ENCODE assay signal across 8 cellular contexts in genomic region chr2:95207111-95207961, GRCh38. TPM values are rescaled to one million over a fixed set of nuclear protein-coding genes. Genes with fewer than 3 reads are reported as not detected.
DNase-seq lines count a peak whose midpoint lies in the region; ATAC-seq and TF ChIP-seq lines count a peak whose summit lies in the region.

Gene ZNF892, plus strand, starts transcription at chr2:95207521. Its CDS starts 295 bp downstream, at chr2:95207816.

- H3K4me1 Mint-ChIP-seq in activated T-helper 1 cell treated with anti-CD3 and anti-CD28 coated beads, Interleukin-12 subunit alpha, Interleukin-12 subunit beta, Interleukin-2, Interleukin-4 antibody, amounts not matched to agents 30 ng/mL and 10 ng/mL and 1 ng/mL, durations not matched to agents 14 hours and 24 hours and 36 hours (ENCODE audit: low read depth): peaks cover 30% of the 10 kb centered on the region
- peaks cover 17 to 37% (median 27%) of the 10 kb centered on the region in 7 donors for H3K4me1 Mint-ChIP-seq in naive thymus-derived CD4-positive, alpha-beta T cell
- peaks cover 29% of the 10 kb centered on the region for H3K4me1 Mint-ChIP-seq in stimulated activated memory B cell treated with anti-CD40 and anti-IgM and Interleukin-4, amounts not matched to agents 10 μg/mL and 1 μg/mL and 100 μg/mL, for 72 hours

- peak within 1 kb of the TSS; percentile 52 to 85 (median 82) for H3K4me3 ChIP-seq in fibroblast of lung (replicated peaks in 1 of 4; ENCODE audit: control extremely low read depth in 1 of 4, insufficient read depth in 1 of 4, low read depth in 3 of 4, low read length in 4 of 4)
- peak within 1 kb of the TSS; percentile 89 for H3K4me3 ChIP-seq in naive thymus-derived CD4-positive, alpha-beta T cell (ENCODE audit: low read length)

- peak within 1 kb of the TSS; percentile 87 for H3K4me2 ChIP-seq in fibroblast of lung (ENCODE audit: extremely low read depth, insufficient read depth, low read length)

- DNase-seq in DMS53 treated with DMSO at 0.1 percent for 48 hours (lab: John Stamatoyannopoulos, UW; ENCODE audit: unreplicated experiment) (peak; percentile 97), HuH-7.5 (ENCODE audit: low spot score) (peak; percentile 87), fibroblast of lung (ENCODE audit: low read depth in 2 of 2) (peak; percentile 87 to 91)
- DNase-seq in activated T-helper 1 cell treated with anti-CD3 and anti-CD28 coated beads, Interleukin-12 subunit alpha, Interleukin-12 subunit beta, Interleukin-2, Interleukin-4 antibody, amounts not matched to agents 30 ng/mL and 10 ng/mL and 1 ng/mL, durations not matched to agents 14 hours and 24 hours and 36 hours (ENCODE audit: low spot score): peak; percentile 74
- DNase-seq in naive thymus-derived CD4-positive, alpha-beta T cell: peak; percentile 50 to 83 (median 63)

- H3K79me2 ChIP-seq in fibroblast of lung (ENCODE audit: control insufficient read depth, insufficient read depth, low read length): no peaks in the 10 kb centered on the region

- peak; percentile 9 to 30 for TF ChIP-seq CTCF in fibroblast of lung (conservative IDR thresholded peaks at IDR 0.05 in 1 of 2, IDR thresholded peaks at IDR 0.05 in 1 of 2; ENCODE audit: low read depth in 1 of 2, low read length in 2 of 2)

- H3K27me3 ChIP-seq in fibroblast of lung (ENCODE audit: control insufficient read depth, insufficient read depth, low read length): no peaks in the 10 kb centered on the region
- H3K27me3 ChIP-seq in naive thymus-derived CD4-positive, alpha-beta T cell (ENCODE audit: control insufficient read depth in 2 of 2, insufficient read depth in 2 of 2, low read length in 2 of 2): no peaks in the 10 kb centered on the region

- CTCF ChIA-PET in naive thymus-derived CD4-positive, alpha-beta T cell (lab: Charles Lee): no interaction called here

- POLR2A ChIA-PET in naive thymus-derived CD4-positive, alpha-beta T cell (lab: Charles Lee): interaction anchor here (0.6 to 1.5 kb wide), 3 partner anchors 41 to 131 kb away, joined by 3 to 4 read pairs (median 3); partner anchors contain the start of gene ZNF2

- H3K27ac ChIP-seq in fibroblast of lung (ENCODE audit: insufficient read depth, low read length): peak within 1 kb of the TSS; percentile 48
- peak within 1 kb of the TSS; percentile 85 for H3K27ac ChIP-seq in naive thymus-derived CD4-positive, alpha-beta T cell (ENCODE audit: low read depth, low read length)

- H3K36me3 Mint-ChIP-seq in activated T-helper 1 cell treated with anti-CD3 and anti-CD28 coated beads, Interleukin-12 subunit alpha, Interleukin-12 subunit beta, Interleukin-2, Interleukin-4 antibody, amounts not matched to agents 30 ng/mL and 10 ng/mL and 1 ng/mL, durations not matched to agents 14 hours and 24 hours and 36 hours (ENCODE audit: low read depth): peaks cover 32% of the 10 kb centered on the region
- peaks cover 28 to 44% (median 41%) of the 10 kb centered on the region in 5 donors for H3K36me3 Mint-ChIP-seq in naive thymus-derived CD4-positive, alpha-beta T cell
- peaks cover 47% of the 10 kb centered on the region for H3K36me3 Mint-ChIP-seq in stimulated activated memory B cell treated with anti-CD40 and anti-IgM and Interleukin-4, amounts not matched to agents 10 μg/mL and 1 μg/mL and 100 μg/mL, for 72 hours

- ATAC-seq in GM21526 (IDR thresholded peaks at IDR 0.05; ENCODE audit: low FRiP score, unreplicated experiment): peak; percentile 95
- ATAC-seq in naive thymus-derived CD4-positive, alpha-beta T cell: peak; percentile 95
- ATAC-seq in stimulated activated memory B cell treated with anti-CD40 and anti-IgM and Interleukin-4, amounts not matched to agents 10 μg/mL and 1 μg/mL and 100 μg/mL, for 72 hours: peak; percentile 98

- no peaks in the 10 kb centered on the region for H3K9me3 ChIP-seq in fibroblast of lung (ENCODE audit: control insufficient read depth, insufficient read depth, low read depth, low read length)
- H3K9me3 ChIP-seq in naive thymus-derived CD4-positive, alpha-beta T cell (ENCODE audit: control insufficient read depth in 2 of 3, low read length in 3 of 3): peaks cover 0 to 12% (median 0%) of the 10 kb centered on the region in 3 experiments

- H3K36me3 ChIP-seq in fibroblast of lung (ENCODE audit: control insufficient read depth, insufficient read depth, low read length): no peaks in the 10 kb centered on the region
- peaks cover 0 to 23% (median 3%) of the 10 kb centered on the region in 3 experiments for H3K36me3 ChIP-seq in naive thymus-derived CD4-positive, alpha-beta T cell (ENCODE audit: control insufficient read depth in 2 of 3, insufficient read depth in 3 of 3, low read length in 3 of 3)

- peak within 1 kb of the TSS; percentile 91 for H2AFZ ChIP-seq in fibroblast of lung (ENCODE audit: low read length)

- H3K4me3 Mint-ChIP-seq in activated T-helper 1 cell treated with anti-CD3 and anti-CD28 coated beads, Interleukin-12 subunit alpha, Interleukin-12 subunit beta, Interleukin-2, Interleukin-4 antibody, amounts not matched to agents 30 ng/mL and 10 ng/mL and 1 ng/mL, durations not matched to agents 14 hours and 24 hours and 36 hours: peak within 1 kb of the TSS; percentile 90
- H3K4me3 Mint-ChIP-seq in naive thymus-derived CD4-positive, alpha-beta T cell: peak within 1 kb of the TSS; percentile 92 to 96 (median 94)
- peak within 1 kb of the TSS; percentile 98 for H3K4me3 Mint-ChIP-seq in stimulated activated memory B cell treated with anti-CD40 and anti-IgM and Interleukin-4, amounts not matched to agents 10 μg/mL and 1 μg/mL and 100 μg/mL, for 72 hours

- peak within 1 kb of the TSS; percentile 54 for H3K27ac Mint-ChIP-seq in activated T-helper 1 cell treated with anti-CD3 and anti-CD28 coated beads, Interleukin-12 subunit alpha, Interleukin-12 subunit beta, Interleukin-2, Interleukin-4 antibody, amounts not matched to agents 30 ng/mL and 10 ng/mL and 1 ng/mL, durations not matched to agents 14 hours and 24 hours and 36 hours
- H3K27ac Mint-ChIP-seq in naive thymus-derived CD4-positive, alpha-beta T cell: peak within 1 kb of the TSS; percentile 75 to 89 (median 81)
- peak within 1 kb of the TSS; percentile 92 for H3K27ac Mint-ChIP-seq in stimulated activated memory B cell treated with anti-CD40 and anti-IgM and Interleukin-4, amounts not matched to agents 10 μg/mL and 1 μg/mL and 100 μg/mL, for 72 hours

- intact Hi-C loops in activated T-helper 1 cell treated with anti-CD3 and anti-CD28 coated beads, Interleukin-12 subunit alpha, Interleukin-12 subunit beta, Interleukin-2, Interleukin-4 antibody, amounts not matched to agents 30 ng/mL and 10 ng/mL and 1 ng/mL, durations not matched to agents 14 hours and 24 hours and 36 hours (cut with micrococcal nuclease): loop anchor here (1.0 to 2.0 kb wide), 5 partner anchors 42 to 195 kb away; partner anchors contain the start of genes FAHD2A, MRPS5 and ZNF2
- intact Hi-C loops in naive thymus-derived CD4-positive, alpha-beta T cell (cut with micrococcal nuclease): loop anchor here (1.0 to 5.0 kb wide), 11 partner anchors 14 to 333 kb away; partner anchors contain the start of genes ZNF2 (in 2 of the 2), ZNF514 (in 2 of the 2), FAHD2A (in 1 of the 2) and MRPS5 (in 1 of the 2)

- no peaks in the 10 kb centered on the region for H3K4me1 ChIP-seq in fibroblast of lung (ENCODE audit: control insufficient read depth, extremely low read depth, insufficient read depth, low read length)
- peaks cover 7 to 9% of the 10 kb centered on the region in 2 donors for H3K4me1 ChIP-seq in naive thymus-derived CD4-positive, alpha-beta T cell (ENCODE audit: control insufficient read depth in 2 of 2, insufficient read depth in 2 of 2, low read length in 2 of 2)

- H4K20me1 ChIP-seq in fibroblast of lung (ENCODE audit: control insufficient read depth, extremely low read depth, insufficient read depth, low read length): no peaks in the 10 kb centered on the region

- H3K9ac ChIP-seq in fibroblast of lung (ENCODE audit: insufficient read depth, low read length): peak within 1 kb of the TSS; percentile 60

- peaks cover 40% of the 10 kb centered on the region for H3K9me3 Mint-ChIP-seq in activated T-helper 1 cell treated with anti-CD3 and anti-CD28 coated beads, Interleukin-12 subunit alpha, Interleukin-12 subunit beta, Interleukin-2, Interleukin-4 antibody, amounts not matched to agents 30 ng/mL and 10 ng/mL and 1 ng/mL, durations not matched to agents 14 hours and 24 hours and 36 hours
- peaks cover 4 to 35% (median 27%) of the 10 kb centered on the region in 11 donors for H3K9me3 Mint-ChIP-seq in naive thymus-derived CD4-positive, alpha-beta T cell
- peaks cover 18% of the 10 kb centered on the region for H3K9me3 Mint-ChIP-seq in stimulated activated memory B cell treated with anti-CD40 and anti-IgM and Interleukin-4, amounts not matched to agents 10 μg/mL and 1 μg/mL and 100 μg/mL, for 72 hours

- no peaks in the 10 kb centered on the region for H3K27me3 Mint-ChIP-seq in activated T-helper 1 cell treated with anti-CD3 and anti-CD28 coated beads, Interleukin-12 subunit alpha, Interleukin-12 subunit beta, Interleukin-2, Interleukin-4 antibody, amounts not matched to agents 30 ng/mL and 10 ng/mL and 1 ng/mL, durations not matched to agents 14 hours and 24 hours and 36 hours (ENCODE audit: insufficient read depth)
- no peaks in the 10 kb centered on the region for H3K27me3 Mint-ChIP-seq in naive thymus-derived CD4-positive, alpha-beta T cell
- no peaks in the 10 kb centered on the region for H3K27me3 Mint-ChIP-seq in stimulated activated memory B cell treated with anti-CD40 and anti-IgM and Interleukin-4, amounts not matched to agents 10 μg/mL and 1 μg/mL and 100 μg/mL, for 72 hours

RNA-seq across cellular contexts. Expression of gene ZNF892, which starts in this region (rescaled TPM):
- 0.95 TPM for polyA plus RNA-seq in PFSK-1 (2012; ENCODE audit: insufficient read length, low read depth)
- 4.7 and 5.9 TPM in 2 replicates for total RNA-seq in activated T-helper 1 cell treated with anti-CD3 and anti-CD28 coated beads, Interleukin-12 subunit alpha, Interleukin-12 subunit beta, Interleukin-2, Interleukin-4 antibody, amounts not matched to agents 30 ng/mL and 10 ng/mL and 1 ng/mL, durations not matched to agents 14 hours and 24 hours and 36 hours
- total RNA-seq in fibroblast of lung: 6.2 and 7.3 TPM in 2 replicates
- 1.1 and 1.4 TPM in 2 replicates for polyA plus RNA-seq in fibroblast of lung
- polyA plus RNA-seq in fibroblast of lung (2012): 0.73 and 0.84 TPM in 2 replicates
- polyA minus RNA-seq in fibroblast of lung (ENCODE audit: low replicate concordance): 2.0 and 4.9 TPM in 2 replicates
- 1 to 10 TPM; 1.7 to 6.4 (median 4.3) TPM for total RNA-seq in naive thymus-derived CD4-positive, alpha-beta T cell
- 1 to 10 TPM in 1 of 2 donors, under 1 TPM in 1; 0.69 to 1.2 TPM for polyA plus RNA-seq in naive thymus-derived CD4-positive, alpha-beta T cell

Comparison
In these comparisons a context has a peak if more than half of its experiments do, and no peak if none do; other contexts are left out.
1. Peak in every context shown above with its lines: DNase-seq, ATAC-seq, H3K4me3 ChIP-seq and H3K27ac ChIP-seq.